ENCODE assay signal across 11 cellular contexts in genomic region chr1:205013683-205014367, GRCh38. TPM values are rescaled to one million over a fixed set of nuclear protein-coding genes. Genes with fewer than 3 reads are reported as not detected.
DNase-seq lines count a peak whose midpoint lies in the region; ATAC-seq and TF ChIP-seq lines count a peak whose summit lies in the region.
"Had no signal": no experiment of that assay in that cellular context is flagged by ENCODE, and none has a peak within 500 bp of the region (broad histone marks: within the 10 kb centered on the region; RNA-seq: fewer than 3 reads in every experiment).

No MANE protein-coding gene starts in this region.

- H3K27ac Mint-ChIP-seq in activated CD4-positive, alpha-beta T cell treated with anti-CD3 and anti-CD28 coated beads, Interleukin-2, amount 10 ng/mL, durations not matched to agents 7 days and 5 days: no peak overlapping the region
- H3K27ac Mint-ChIP-seq in activated naive CD4-positive, alpha-beta T cell treated with anti-CD3 and anti-CD28 coated beads for 36 hours: no peak overlapping the region
- H3K27ac Mint-ChIP-seq: CD4-positive, CD25-positive, alpha-beta regulatory T cell had no signal

- no peaks in the 10 kb centered on the region for H3K27me3 Mint-ChIP-seq in activated CD4-positive, alpha-beta T cell treated with anti-CD3 and anti-CD28 coated beads, Interleukin-2, amount 10 ng/mL, durations not matched to agents 7 days and 5 days
- no peaks in the 10 kb centered on the region for H3K27me3 Mint-ChIP-seq in activated naive CD4-positive, alpha-beta T cell treated with anti-CD3 and anti-CD28 coated beads for 36 hours (ENCODE audit: low read depth)

- intact Hi-C loops in body of pancreas (cut with DNase I) (no loop called here), left lung (cut with DNase I) (no loop called here)
- intact Hi-C loops in activated naive CD4-positive, alpha-beta T cell treated with anti-CD3 and anti-CD28 coated beads for 36 hours (cut with micrococcal nuclease): no loop called here

- in situ Hi-C loops in GM13976 (cut with MboI; ENCODE audit: low sequenced_read_pairs, unreplicated experiment): no loop called here

- H3K4me3 Mint-ChIP-seq in activated CD4-positive, alpha-beta T cell treated with anti-CD3 and anti-CD28 coated beads, Interleukin-2, amount 10 ng/mL, durations not matched to agents 7 days and 5 days: no peak overlapping the region
- no peak overlapping the region for H3K4me3 Mint-ChIP-seq in activated naive CD4-positive, alpha-beta T cell treated with anti-CD3 and anti-CD28 coated beads for 36 hours
- H3K4me3 Mint-ChIP-seq: CD4-positive, CD25-positive, alpha-beta regulatory T cell had no signal

- WGBS in body of pancreas, 2 donors: 51 to 70% methylated on average over 2 to 6 of the region's 6 CpGs

- H3K36me3 Mint-ChIP-seq in activated CD4-positive, alpha-beta T cell treated with anti-CD3 and anti-CD28 coated beads, Interleukin-2, amount 10 ng/mL, durations not matched to agents 7 days and 5 days (ENCODE audit: low read depth): no peaks in the 10 kb centered on the region
- no peaks in the 10 kb centered on the region for H3K36me3 Mint-ChIP-seq in activated naive CD4-positive, alpha-beta T cell treated with anti-CD3 and anti-CD28 coated beads for 36 hours (ENCODE audit: low read depth)
- H3K36me3 Mint-ChIP-seq: CD4-positive, CD25-positive, alpha-beta regulatory T cell had no signal

- H3K9me3 ChIP-seq in body of pancreas (no peaks in the 10 kb centered on the region), left lung (no peaks in the 10 kb centered on the region)

- H3K27me3 ChIP-seq in body of pancreas: no peaks in the 10 kb centered on the region
- H3K27me3 ChIP-seq in left lung: no peaks in the 10 kb centered on the region

- H3K27ac ChIP-seq in body of pancreas: no peak overlapping the region
- H3K27ac ChIP-seq in left lung: no peak overlapping the region

- CTCF ChIA-PET in activated CD4-positive, alpha-beta T cell treated with anti-CD3 and anti-CD28 coated beads, Interleukin-2, amount 10 ng/mL, durations not matched to agents 7 days and 5 days (lab: Charles Lee): no interaction called here
- CTCF ChIA-PET in activated naive CD4-positive, alpha-beta T cell treated with anti-CD3 and anti-CD28 coated beads for 36 hours (lab: Charles Lee): interaction anchor here (2.5 kb wide), 1 partner anchor 48 kb away, joined by 7 read pairs; no protein-coding TSS in a partner anchor

- H3K4me1 ChIP-seq in body of pancreas: peaks cover 7% of the 10 kb centered on the region
- H3K4me1 ChIP-seq in left lung: no peaks in the 10 kb centered on the region

- no peaks in the 10 kb centered on the region for H3K4me1 Mint-ChIP-seq in activated CD4-positive, alpha-beta T cell treated with anti-CD3 and anti-CD28 coated beads, Interleukin-2, amount 10 ng/mL, durations not matched to agents 7 days and 5 days
- no peaks in the 10 kb centered on the region for H3K4me1 Mint-ChIP-seq in activated naive CD4-positive, alpha-beta T cell treated with anti-CD3 and anti-CD28 coated beads for 36 hours (ENCODE audit: low read depth)
- H3K4me1 Mint-ChIP-seq: CD4-positive, CD25-positive, alpha-beta regulatory T cell had no signal

- H3K4me3 ChIP-seq in body of pancreas (no peak overlapping the region), left lung (no peak overlapping the region)

- TF ChIP-seq POLR2A in body of pancreas (IDR thresholded peaks at IDR 0.05): no peak

- no peak for TF ChIP-seq CTCF in body of pancreas (IDR thresholded peaks at IDR 0.05)
- TF ChIP-seq CTCF in left lung (IDR thresholded peaks at IDR 0.05): no peak
- no peak for TF ChIP-seq CTCF in GM13976 (IDR thresholded peaks at IDR 0.05; ENCODE audit: borderline replicate concordance, control extremely low read depth, extremely low read depth, insufficient read depth, missing control alignments)

- H3K9me3 Mint-ChIP-seq in activated CD4-positive, alpha-beta T cell treated with anti-CD3 and anti-CD28 coated beads, Interleukin-2, amount 10 ng/mL, durations not matched to agents 7 days and 5 days: no peaks in the 10 kb centered on the region
- H3K9me3 Mint-ChIP-seq in activated naive CD4-positive, alpha-beta T cell treated with anti-CD3 and anti-CD28 coated beads for 36 hours: no peaks in the 10 kb centered on the region

- POLR2A ChIA-PET in activated CD4-positive, alpha-beta T cell treated with anti-CD3 and anti-CD28 coated beads, Interleukin-2, amount 10 ng/mL, durations not matched to agents 7 days and 5 days (lab: Charles Lee): no interaction called here

- peak; percentile 48 for DNase-seq in AG20443 (ENCODE audit: low spot score)
- DNase-seq in NCI-H1694 treated with DMSO at 0.1 percent for 48 hours (lab: John Stamatoyannopoulos, UW): peak; percentile 85
- peak in 3 of 4 donors; percentile 48 to 50 (median 49) for DNase-seq in body of pancreas
- DNase-seq in left lung: no peak
- DNase-seq in activated CD4-positive, alpha-beta T cell treated with anti-CD3 and anti-CD28 coated beads, Interleukin-2, amount 10 ng/mL, durations not matched to agents 7 days and 5 days: no peak
- DNase-seq in activated naive CD4-positive, alpha-beta T cell treated with anti-CD3 and anti-CD28 coated beads for 36 hours: no peak
- no peak for DNase-seq in GM13976 (ENCODE audit: low spot score)
- DNase-seq: CD4-positive, CD25-positive, alpha-beta regulatory T cell; NCI-H146 had no signal

- ATAC-seq in body of pancreas (peak; percentile 57), left lung (peak; percentile 79), HG03460 (IDR thresholded peaks at IDR 0.05; ENCODE audit: unreplicated experiment) (no peak)

- no peaks in the 10 kb centered on the region for H3K36me3 ChIP-seq in body of pancreas (replicated peaks in 1 of 2; ENCODE audit: insufficient read depth in 1 of 2, low read depth in 2 of 2)
- no peaks in the 10 kb centered on the region for H3K36me3 ChIP-seq in left lung

RNA-seq across cellular contexts. Expression of gene CNTN2, which starts 29.2 kb away (rescaled TPM):
- total RNA-seq in body of pancreas: not detected
- total RNA-seq in left lung: not detected
- total RNA-seq in activated CD4-positive, alpha-beta T cell treated with anti-CD3 and anti-CD28 coated beads, Interleukin-2, amount 10 ng/mL, durations not matched to agents 7 days and 5 days: not detected
- not detected for total RNA-seq in activated naive CD4-positive, alpha-beta T cell treated with anti-CD3 and anti-CD28 coated beads for 36 hours
- total RNA-seq: CD4-positive, CD25-positive, alpha-beta regulatory T cell; fibroblast of villous mesenchyme had no signal

Comparison
In these comparisons a context has a peak if more than half of its experiments do, and no peak if none do; other contexts are left out.
1. DNase-seq: peak in AG20443 (single experiment), NCI-H1694 treated with DMSO at 0.1 percent for 48 hours (single experiment) and body of pancreas (3 of 4); none in left lung (0 of 2), activated CD4-positive, alpha-beta T cell treated with anti-CD3 and anti-CD28 coated beads, Interleukin-2, amount 10 ng/mL, durations not matched to agents 7 days and 5 days (single experiment), activated naive CD4-positive, alpha-beta T cell treated with anti-CD3 and anti-CD28 coated beads for 36 hours (single experiment) and GM13976 (single experiment).